19 cellular contexts compared by ENCODE assay signal in genomic region chr17:51088287-51088686, GRCh38. TPM values are rescaled to one million over a fixed set of nuclear protein-coding genes. Genes with fewer than 3 reads are reported as not detected.
DNase-seq lines count a peak whose midpoint lies in the region; ATAC-seq, FAIRE-seq and TF ChIP-seq lines count a peak whose summit lies in the region.
"Had no signal": no experiment of that assay in that cellular context is flagged by ENCODE, and none has a peak within 500 bp of the region (broad histone marks: within the 10 kb centered on the region; RNA-seq: fewer than 3 reads in every experiment).

No MANE protein-coding gene starts in this region.

- 0 out of 2 replicates have a peak overlapping the region, but pooled peaks have one; percentile 29 for H3K4me2 ChIP-seq in OCI-LY7 (ENCODE audit: low read length)
- H3K4me2 ChIP-seq: GM23338 had no signal

- peaks cover 10 to 29% (median 22%) of the 10 kb centered on the region in 7 donors for H3K4me1 Mint-ChIP-seq in naive thymus-derived CD4-positive, alpha-beta T cell
- H3K4me1 Mint-ChIP-seq: GM23338 had no signal

- no peaks in the 10 kb centered on the region for H3K27me3 Mint-ChIP-seq in naive thymus-derived CD4-positive, alpha-beta T cell

- H3K4me3 Mint-ChIP-seq in naive thymus-derived CD4-positive, alpha-beta T cell: no peak overlapping the region
- H3K4me3 Mint-ChIP-seq: GM23338 had no signal

- H3K9me3 Mint-ChIP-seq in naive thymus-derived CD4-positive, alpha-beta T cell: no peaks in the 10 kb centered on the region
- H3K9me3 Mint-ChIP-seq: GM23338 had no signal

- H4K20me1 ChIP-seq in OCI-LY7 (ENCODE audit: insufficient read depth, low read length): 0 out of 2 replicates have a peak, but pooled peaks cover 10% of the 10 kb centered on the region

- no peak overlapping the region for H3K4me3 ChIP-seq in ACC112 (ENCODE audit: low read depth, low read length)
- H3K4me3 ChIP-seq in HL-60 (replicated peaks; ENCODE audit: insufficient read depth, low read length): no peak overlapping the region
- no peak overlapping the region for H3K4me3 ChIP-seq in OCI-LY7 (ENCODE audit: low read depth, low read length, poor library complexity, severe bottlenecking)
- H3K4me3 ChIP-seq in naive thymus-derived CD4-positive, alpha-beta T cell (ENCODE audit: low read length): no peak overlapping the region
- H3K4me3 ChIP-seq: GM23338, Peyer's patch had no signal

- H3K36me3 Mint-ChIP-seq in naive thymus-derived CD4-positive, alpha-beta T cell: peaks cover 0 to 11% (median 0%) of the 10 kb centered on the region in 5 donors

- H3K27ac ChIP-seq in ACC112 (ENCODE audit: low read depth, low read length): 0 out of 2 replicates have a peak overlapping the region, but pooled peaks have one; percentile 55
- H3K27ac ChIP-seq in HL-60 (replicated peaks): peak overlapping the region; percentile 67
- H3K27ac ChIP-seq in OCI-LY7 (ENCODE audit: low read depth, low read length, poor library complexity, severe bottlenecking): no peak overlapping the region
- H3K27ac ChIP-seq in naive thymus-derived CD4-positive, alpha-beta T cell (ENCODE audit: low read depth, low read length): no peak overlapping the region
- H3K27ac ChIP-seq: Peyer's patch had no signal

- ATAC-seq in naive thymus-derived CD4-positive, alpha-beta T cell: peak; percentile 42
- ATAC-seq: GM23338, HCT116, Right ventricle myocardium inferior had no signal

- no peaks in the 10 kb centered on the region for H3K9me3 ChIP-seq in OCI-LY7 (ENCODE audit: low read length)
- no peaks in the 10 kb centered on the region for H3K9me3 ChIP-seq in naive thymus-derived CD4-positive, alpha-beta T cell (ENCODE audit: control insufficient read depth in 2 of 3, low read length in 3 of 3)
- H3K9me3 ChIP-seq: Caco-2, Peyer's patch had no signal

- H3K27me3 ChIP-seq in ACC112 (ENCODE audit: insufficient read depth, low read length) (no peaks in the 10 kb centered on the region), HL-60 (ENCODE audit: insufficient read depth, poor library complexity, severe bottlenecking) (no peaks in the 10 kb centered on the region)
- H3K27me3 ChIP-seq in naive thymus-derived CD4-positive, alpha-beta T cell (ENCODE audit: control insufficient read depth in 2 of 2, insufficient read depth in 2 of 2, low read length in 2 of 2): no peaks in the 10 kb centered on the region
- H3K27me3 ChIP-seq: Peyer's patch had no signal

- DNase-seq in HL-60 (ENCODE audit: low read depth in 1 of 2, low spot score in 1 of 2): peak in 1 of 2 experiments; percentile 6
- no peak for DNase-seq in OCI-LY7 (ENCODE audit: low spot score)
- no peak for DNase-seq in naive thymus-derived CD4-positive, alpha-beta T cell
- DNase-seq in NCI-H128 (lab: John Stamatoyannopoulos, UW; ENCODE audit: unreplicated experiment): no peak
- DNase-seq in LoVo (ENCODE audit: low spot score): no peak
- DNase-seq in activated gamma-delta T cell treated with Interleukin-2 at 50 U/mL for 16 hours: no peak
- no peak for DNase-seq in D721Med (ENCODE audit: insufficient read length, low spot score)
- DNase-seq: C1 segment of cervical spinal cord, Caco-2, KG1, NCI-H1105 treated with DMSO at 0.1 percent for 48 hours, NCI-H187 treated with DMSO at 0.1 percent for 48 hours, NCI-H446, NCI-H69, Peyer's patch had no signal

- CTCF ChIA-PET in OCI-LY7 (lab: Charles Lee; ENCODE audit: unreplicated experiment): no interaction called here
- CTCF ChIA-PET in naive thymus-derived CD4-positive, alpha-beta T cell (lab: Charles Lee): no interaction called here

- no peak overlapping the region for H3K27ac Mint-ChIP-seq in naive thymus-derived CD4-positive, alpha-beta T cell
- H3K27ac Mint-ChIP-seq: GM23338 had no signal

- TF ChIP-seq CTCF in HL-60 (IDR thresholded peaks at IDR 0.05; ENCODE audit: insufficient read depth, low read length) (no peak), OCI-LY7 (conservative IDR thresholded peaks at IDR 0.05; ENCODE audit: low read length) (no peak), D721Med (IDR thresholded peaks at IDR 0.05; ENCODE audit: insufficient read depth, missing control alignments) (no peak)

- no peak for FAIRE-seq in D721Med (lab: Jason Lieb, UNC)

- H2AFZ ChIP-seq in ACC112 (ENCODE audit: low read length, unreplicated experiment) (no peak overlapping the region), OCI-LY7 (ENCODE audit: low read length) (no peak overlapping the region)
- H2AFZ ChIP-seq: GM23338 had no signal

- H3K36me3 ChIP-seq in ACC112 (ENCODE audit: insufficient read depth, low read length): no peaks in the 10 kb centered on the region
- peaks cover 7% of the 10 kb centered on the region; the same call in 1 of the 2 replicates for H3K36me3 ChIP-seq in OCI-LY7 (ENCODE audit: insufficient read depth, low read length)
- H3K36me3 ChIP-seq in naive thymus-derived CD4-positive, alpha-beta T cell (ENCODE audit: control insufficient read depth in 2 of 3, insufficient read depth in 3 of 3, low read length in 3 of 3): no peaks in the 10 kb centered on the region
- H3K36me3 ChIP-seq: Peyer's patch had no signal

- POLR2A ChIA-PET in OCI-LY7 (lab: Charles Lee): no interaction called here
- POLR2A ChIA-PET in naive thymus-derived CD4-positive, alpha-beta T cell (lab: Charles Lee): interaction anchor here (0.7 kb wide), 1 partner anchor 26 kb away, joined by 3 read pairs; no protein-coding TSS in a partner anchor

- BruUV-seq in OCI-LY7 (replicated peaks; lab: Mats Ljungman, UMichigan): no TSS peak

- intact Hi-C loops in OCI-LY7 (cut with micrococcal nuclease; ENCODE audit: unreplicated experiment): no loop called here
- intact Hi-C loops in naive thymus-derived CD4-positive, alpha-beta T cell (cut with micrococcal nuclease): no loop called here

- H3K79me2 ChIP-seq in ACC112 (ENCODE audit: control insufficient read depth, insufficient read depth, low read length, unreplicated experiment) (peaks cover 67% of the 10 kb centered on the region), OCI-LY7 (ENCODE audit: insufficient read depth, low read depth, low read length) (peaks cover 90% of the 10 kb centered on the region)

- no peaks in the 10 kb centered on the region for H3K9me2 ChIP-seq in OCI-LY7 (ENCODE audit: insufficient read depth, low read length)

- H3K4me1 ChIP-seq in ACC112 (ENCODE audit: control insufficient read depth, insufficient read depth, low read length, unreplicated experiment) (peaks cover 35% of the 10 kb centered on the region), OCI-LY7 (ENCODE audit: insufficient read depth, low read length, poor library complexity, severe bottlenecking) (peaks cover 42% of the 10 kb centered on the region)
- no peaks in the 10 kb centered on the region for H3K4me1 ChIP-seq in naive thymus-derived CD4-positive, alpha-beta T cell (ENCODE audit: control insufficient read depth in 2 of 2, insufficient read depth in 2 of 2, low read length in 2 of 2)

RNA-seq across cellular contexts. Expression of gene SPAG9, which starts 32.4 kb away (rescaled TPM):
- total RNA-seq in OCI-LY7 (2014; rRNA removed; shearing (Covaris generic)): 61.1 and 78.9 TPM in 2 replicates
- total RNA-seq in OCI-LY7 (2022): 75.5 and 87.9 TPM in 2 replicates
- total RNA-seq in naive thymus-derived CD4-positive, alpha-beta T cell: 10 to 100 TPM; 52.6 to 73.4 (median 54.9) TPM
- 1 to 10 TPM; 3.3 to 5.9 TPM for polyA plus RNA-seq in naive thymus-derived CD4-positive, alpha-beta T cell

Comparison
In these comparisons a context has a peak if more than half of its experiments do, and no peak if none do; other contexts are left out.
1. H3K27ac ChIP-seq: peak in ACC112 (single experiment) and HL-60 (single experiment); none in OCI-LY7 (single experiment) and naive thymus-derived CD4-positive, alpha-beta T cell (single experiment).